Comparison of ENCODE assay signal across 23 cellular contexts in genomic region chr7:70830426-70830825, GRCh38.
"Had no signal": no experiment of that assay in that cellular context is flagged by ENCODE, and none has a peak within 500 bp of the region (broad histone marks: within the 10 kb centered on the region; RNA-seq: fewer than 3 reads in every experiment).

No MANE protein-coding gene starts in this region.

- H3K9me3 ChIP-seq: gastrocnemius medialis, lower lobe of right lung, ovary, psoas muscle, transverse colon, upper lobe of right lung, uterus had no signal

- H3K27ac Mint-ChIP-seq: naive thymus-derived CD8-positive, alpha-beta T cell; nephron progenitor cell; stimulated activated naive B cell treated with anti-CD40 and anti-IgM and Interleukin-4, amounts not matched to agents 10 μg/mL and 1 μg/mL and 100 μg/mL, for 72 hours; stimulated activated naive CD8-positive, alpha-beta T cell treated with anti-CD3 and anti-CD28 coated beads, Interleukin-15, Interleukin-2, amounts not matched to agents 100 ng/mL and 50 ng/mL, for 24 hours had no signal

- H3K27me3 ChIP-seq: hepatocyte, ovary, transverse colon, upper lobe of right lung, uterus had no signal

- H3K79me2 ChIP-seq: hepatocyte had no signal

- H3K4me3 ChIP-seq: gastrocnemius medialis, hepatocyte, left ventricle myocardium inferior, lower lobe of right lung, ovary, psoas muscle, skin epidermis, transverse colon, upper lobe of right lung, uterus had no signal

- ATAC-seq: gastrocnemius medialis; heart left ventricle; lower lobe of right lung; naive thymus-derived CD8-positive, alpha-beta T cell; psoas muscle; right cardiac atrium; stimulated activated naive B cell treated with anti-CD40 and anti-IgM and Interleukin-4, amounts not matched to agents 10 μg/mL and 1 μg/mL and 100 μg/mL, for 72 hours had no signal

- H3K36me3 Mint-ChIP-seq: stimulated activated naive B cell treated with anti-CD40 and anti-IgM and Interleukin-4, amounts not matched to agents 10 μg/mL and 1 μg/mL and 100 μg/mL, for 72 hours had no signal

- FAIRE-seq: kidney had no signal

- H3K27ac ChIP-seq: gastrocnemius medialis, heart left ventricle, hepatocyte, left ventricle myocardium inferior, lower lobe of right lung, ovary, psoas muscle, skin epidermis, spleen, transverse colon, upper lobe of right lung, uterus had no signal

- H3K9me3 Mint-ChIP-seq: stimulated activated naive CD8-positive, alpha-beta T cell treated with anti-CD3 and anti-CD28 coated beads, Interleukin-15, Interleukin-2, amounts not matched to agents 100 ng/mL and 50 ng/mL, for 24 hours had no signal

- H2AFZ ChIP-seq: hepatocyte had no signal

- DNase-seq: cortex of kidney; effector CD4-positive, alpha-beta T cell; gastrocnemius medialis; heart left ventricle; kidney; left ventricle myocardium inferior; lower lobe of right lung; naive thymus-derived CD8-positive, alpha-beta T cell; occipital lobe; ovary; posterior cingulate gyrus; psoas muscle; spleen; stimulated activated CD4-positive, alpha-beta T cell treated with anti-CD3 and anti-CD28 coated beads, Interleukin-4, amount 100 ng/mL, for 4 hours; stimulated activated naive B cell treated with anti-CD40 and anti-IgM and Interleukin-4, amounts not matched to agents 10 μg/mL and 1 μg/mL and 100 μg/mL, for 72 hours; transverse colon; upper lobe of right lung; uterus had no signal

- H3K4me3 Mint-ChIP-seq: stimulated activated naive CD8-positive, alpha-beta T cell treated with anti-CD3 and anti-CD28 coated beads, Interleukin-15, Interleukin-2, amounts not matched to agents 100 ng/mL and 50 ng/mL, for 24 hours had no signal

- H3K36me3 ChIP-seq: gastrocnemius medialis, heart left ventricle, left ventricle myocardium inferior, lower lobe of right lung, ovary, spleen, transverse colon, upper lobe of right lung, uterus had no signal

- H3K4me1 ChIP-seq: gastrocnemius medialis, psoas muscle, uterus had no signal
